In genomic region chr21:31405638-31406037, GRCh38 we compare ENCODE assay signal across 15 cellular contexts.
DNase-seq lines count a peak whose midpoint lies in the region; ATAC-seq and TF ChIP-seq lines count a peak whose summit lies in the region.
"Had no signal": no experiment of that assay in that cellular context is flagged by ENCODE, and none has a peak within 500 bp of the region (broad histone marks: within the 10 kb centered on the region; RNA-seq: fewer than 3 reads in every experiment).

No MANE protein-coding gene starts in this region.

- H3K4me1 Mint-ChIP-seq in activated T-cell treated with anti-CD3 and anti-CD28 coated beads, Interleukin-2, amount 50 U/mL, for 24 hours (ENCODE audit: low read depth): peaks cover 30% of the 10 kb centered on the region
- H3K4me1 Mint-ChIP-seq in neural crest cell: peaks cover 32% of the 10 kb centered on the region
- H3K4me1 Mint-ChIP-seq: B cell had no signal

- ATAC-seq in left cardiac atrium (no peak), HG02642 (IDR thresholded peaks at IDR 0.05; ENCODE audit: poor library complexity, unreplicated experiment) (no peak)
- ATAC-seq: CD8-positive, alpha-beta T cell had no signal

- no peak overlapping the region for H3K4me3 Mint-ChIP-seq in activated T-cell treated with anti-CD3 and anti-CD28 coated beads, Interleukin-2, amount 50 U/mL, for 24 hours
- H3K4me3 Mint-ChIP-seq in neural crest cell: no peak overlapping the region
- H3K4me3 Mint-ChIP-seq: B cell; CD8-positive, alpha-beta T cell had no signal

- no peak for DNase-seq in activated T-cell treated with anti-CD3 and anti-CD28 coated beads, Interleukin-2, amount 50 U/mL, for 24 hours
- no peak for DNase-seq in activated T-cell treated with anti-CD3 and anti-CD28 coated beads for 4 hours
- peak; percentile 88 for DNase-seq in NCI-H82 (lab: John Stamatoyannopoulos, UW)
- DNase-seq in neural crest cell (ENCODE audit: low read depth, low spot score): no peak
- no peak for DNase-seq in dedifferentiated amniotic fluid mesenchymal stem cell (ENCODE audit: extremely low spot score)
- DNase-seq in left cardiac atrium: no peak
- DNase-seq: Calu3; CD8-positive, alpha-beta T cell; DMS79 treated with DMSO at 0.1 percent for 48 hours; GF-D8; GOT3; H7; IMR-90 had no signal

- H3K27ac Mint-ChIP-seq in activated T-cell treated with anti-CD3 and anti-CD28 coated beads, Interleukin-2, amount 50 U/mL, for 24 hours: peak overlapping the region; percentile 16
- peak overlapping the region; percentile 22 for H3K27ac Mint-ChIP-seq in neural crest cell (ENCODE audit: unreplicated experiment)
- H3K27ac Mint-ChIP-seq: B cell; CD8-positive, alpha-beta T cell had no signal

- no peaks in the 10 kb centered on the region for H3K9me3 Mint-ChIP-seq in activated T-cell treated with anti-CD3 and anti-CD28 coated beads, Interleukin-2, amount 50 U/mL, for 24 hours
- no peaks in the 10 kb centered on the region for H3K9me3 Mint-ChIP-seq in neural crest cell
- H3K9me3 Mint-ChIP-seq: CD8-positive, alpha-beta T cell had no signal

- H3K36me3 Mint-ChIP-seq in activated T-cell treated with anti-CD3 and anti-CD28 coated beads, Interleukin-2, amount 50 U/mL, for 24 hours (ENCODE audit: low read depth): no peaks in the 10 kb centered on the region
- H3K36me3 Mint-ChIP-seq in neural crest cell (ENCODE audit: low read depth): peaks cover 2% of the 10 kb centered on the region
- H3K36me3 Mint-ChIP-seq: CD8-positive, alpha-beta T cell had no signal

- no peaks in the 10 kb centered on the region for H3K27me3 Mint-ChIP-seq in activated T-cell treated with anti-CD3 and anti-CD28 coated beads, Interleukin-2, amount 50 U/mL, for 24 hours
- H3K27me3 Mint-ChIP-seq in neural crest cell (ENCODE audit: low read depth): no peaks in the 10 kb centered on the region
- H3K27me3 Mint-ChIP-seq: B cell had no signal

- no peak for TF ChIP-seq CTCF in neural crest cell (conservative IDR thresholded peaks at IDR 0.05)

- intact Hi-C loops in left cardiac atrium (cut with DNase I): no loop called here
